In the genomic region with DNA sequence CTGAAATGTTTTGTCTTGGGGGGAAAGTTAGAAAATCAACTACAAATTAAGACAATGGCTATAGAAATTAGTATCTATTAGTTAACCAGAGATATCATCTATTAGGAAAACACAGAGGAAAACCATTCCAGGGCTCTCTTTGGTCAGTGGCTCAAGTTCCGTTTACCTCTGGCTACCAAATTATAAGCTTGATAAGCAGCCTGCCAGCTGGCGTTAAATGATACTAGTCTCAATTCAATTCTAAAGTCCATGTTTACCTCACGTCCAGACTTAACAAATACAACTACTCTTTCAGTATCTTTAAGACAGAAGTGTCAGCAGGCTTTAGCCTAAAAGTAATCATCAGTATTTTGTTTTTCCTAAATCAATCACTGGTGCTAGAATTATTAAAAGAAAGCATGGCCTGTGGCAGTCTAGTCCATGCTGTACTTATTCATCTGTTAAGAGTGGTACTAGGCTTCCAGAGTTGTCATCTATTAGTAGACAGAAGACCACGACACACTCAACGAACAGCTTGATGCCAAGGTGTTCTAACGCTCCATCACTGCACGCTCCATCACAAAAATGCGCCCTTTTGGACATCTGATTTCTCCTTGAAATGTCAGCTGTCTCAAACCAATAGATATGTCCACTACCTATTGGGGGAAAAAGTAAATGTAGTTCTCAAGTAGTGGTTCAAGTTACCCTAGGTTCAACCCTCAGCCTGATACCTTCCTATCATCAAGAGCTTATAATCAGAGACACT, we compare ENCODE assay signal across 8 cellular contexts. TPM values are rescaled to one million over a fixed set of nuclear protein-coding genes. Genes with fewer than 3 reads are reported as not detected.
A peak's percentile ranks its signal among the peaks of the same experiment; 100 is the strongest.
DNase-seq lines count a peak whose midpoint lies in the region; ATAC-seq and TF ChIP-seq lines count a peak whose summit lies in the region.

No MANE protein-coding gene starts in this region.

- H3K36me3 ChIP-seq in MG63, result peaks cover 13% of the 10 kb centered on the region
- peaks cover 1 to 6% (median 3%) of the 10 kb centered on the region in 4 donors for H3K36me3 ChIP-seq in liver (ENCODE audit: control insufficient read depth in 4 of 4, insufficient read depth in 3 of 4, low read depth in 1 of 4, low read length in 3 of 4)
- peaks cover 0 to 2% (median 0%) of the 10 kb centered on the region in 3 donors for H3K36me3 ChIP-seq in tibial nerve

- H3K4me1 ChIP-seq in liver (ENCODE audit: control insufficient read depth in 4 of 4, insufficient read depth in 4 of 4, low read length in 3 of 4) (peaks cover 7 to 45% (median 23%) of the 10 kb centered on the region in 4 donors), tibial nerve (peaks cover 0 to 67% (median 22%) of the 10 kb centered on the region in 4 donors)

- TF ChIP-seq EP300 in tibial nerve (IDR thresholded peaks at IDR 0.05), result no peak

- no peak for ATAC-seq in GM21717 (IDR thresholded peaks at IDR 0.05; ENCODE audit: unreplicated experiment)

- H3K9me3 ChIP-seq in MG63, result no peaks in the 10 kb centered on the region
- no peaks in the 10 kb centered on the region for H3K9me3 ChIP-seq in liver (ENCODE audit: control insufficient read depth in 4 of 4, low read length in 3 of 4)
- H3K9me3 ChIP-seq in tibial nerve, result no peaks in the 10 kb centered on the region

- TF ChIP-seq CTCF in liver (IDR thresholded peaks at IDR 0.05; ENCODE audit: low read depth, low read length, missing input control) (no peak), tibial nerve (IDR thresholded peaks at IDR 0.05) (no peak)

- H3K27me3 ChIP-seq in MG63, result no peaks in the 10 kb centered on the region
- no peaks in the 10 kb centered on the region for H3K27me3 ChIP-seq in liver (ENCODE audit: control insufficient read depth in 4 of 4, insufficient read depth in 4 of 4, low read length in 3 of 4)
- no peaks in the 10 kb centered on the region for H3K27me3 ChIP-seq in tibial nerve

- peak overlapping the region; percentile 3 to 91 for H3K9ac ChIP-seq in liver (ENCODE audit: low read depth in 1 of 2, low read length in 2 of 2)

- H3K27ac ChIP-seq in angular gyrus (ENCODE audit: low read depth, low read length), result peak overlapping the region; percentile 97
- peak overlapping the region; percentile 97 to 99 for H3K27ac ChIP-seq in liver (ENCODE audit: low read depth in 1 of 2, low read length in 2 of 2)
- peak overlapping the region; percentile 96 to 99 (median 98) for H3K27ac ChIP-seq in tibial nerve

- 7% methylated on average over 8 of the region's 8 CpGs for WGBS in liver
- 12 to 15% methylated on average over 8 of the region's 8 CpGs for WGBS in tibial nerve, 2 donors

- H3K4me3 ChIP-seq in MG63 (peak overlapping the region; percentile 73), liver (ENCODE audit: low read depth in 1 of 3, low read length in 3 of 3) (peak overlapping the region; percentile 89 to 92 (median 90)), tibial nerve (peak overlapping the region; percentile 84 to 97 (median 90))

- DNase-seq in NCI-H2171 treated with DMSO at 0.1 percent for 48 hours (lab: John Stamatoyannopoulos, UW) (peak; percentile 66), NCI-H2171 (lab: John Stamatoyannopoulos, UW) (no peak), MG63 (no peak), tibial nerve (ENCODE audit: low spot score in 2 of 2) (no peak), NCI-H128 (lab: John Stamatoyannopoulos, UW; ENCODE audit: unreplicated experiment) (no peak)

- no peak for TF ChIP-seq POLR2A in tibial nerve (IDR thresholded peaks at IDR 0.05)

- TF ChIP-seq RAD21 in liver (IDR thresholded peaks at IDR 0.05), result peak; percentile 55 to 58

TF ChIP-seq in liver, 16 proteins besides CTCF, POLR2A, EP300 and RAD21:
- TF ChIP-seq SP1 (IDR thresholded peaks at IDR 0.05), result peak; percentile 60
- TF ChIP-seq GABPA (IDR thresholded peaks at IDR 0.05 in 1 of 2, conservative IDR thresholded peaks at IDR 0.05 in 1 of 2), result peak in 1 of 2 donors; percentile 17
- TF ChIP-seq FOXA2 (IDR thresholded peaks at IDR 0.05), result peak; percentile 80
- TF ChIP-seq, protein P1, sequence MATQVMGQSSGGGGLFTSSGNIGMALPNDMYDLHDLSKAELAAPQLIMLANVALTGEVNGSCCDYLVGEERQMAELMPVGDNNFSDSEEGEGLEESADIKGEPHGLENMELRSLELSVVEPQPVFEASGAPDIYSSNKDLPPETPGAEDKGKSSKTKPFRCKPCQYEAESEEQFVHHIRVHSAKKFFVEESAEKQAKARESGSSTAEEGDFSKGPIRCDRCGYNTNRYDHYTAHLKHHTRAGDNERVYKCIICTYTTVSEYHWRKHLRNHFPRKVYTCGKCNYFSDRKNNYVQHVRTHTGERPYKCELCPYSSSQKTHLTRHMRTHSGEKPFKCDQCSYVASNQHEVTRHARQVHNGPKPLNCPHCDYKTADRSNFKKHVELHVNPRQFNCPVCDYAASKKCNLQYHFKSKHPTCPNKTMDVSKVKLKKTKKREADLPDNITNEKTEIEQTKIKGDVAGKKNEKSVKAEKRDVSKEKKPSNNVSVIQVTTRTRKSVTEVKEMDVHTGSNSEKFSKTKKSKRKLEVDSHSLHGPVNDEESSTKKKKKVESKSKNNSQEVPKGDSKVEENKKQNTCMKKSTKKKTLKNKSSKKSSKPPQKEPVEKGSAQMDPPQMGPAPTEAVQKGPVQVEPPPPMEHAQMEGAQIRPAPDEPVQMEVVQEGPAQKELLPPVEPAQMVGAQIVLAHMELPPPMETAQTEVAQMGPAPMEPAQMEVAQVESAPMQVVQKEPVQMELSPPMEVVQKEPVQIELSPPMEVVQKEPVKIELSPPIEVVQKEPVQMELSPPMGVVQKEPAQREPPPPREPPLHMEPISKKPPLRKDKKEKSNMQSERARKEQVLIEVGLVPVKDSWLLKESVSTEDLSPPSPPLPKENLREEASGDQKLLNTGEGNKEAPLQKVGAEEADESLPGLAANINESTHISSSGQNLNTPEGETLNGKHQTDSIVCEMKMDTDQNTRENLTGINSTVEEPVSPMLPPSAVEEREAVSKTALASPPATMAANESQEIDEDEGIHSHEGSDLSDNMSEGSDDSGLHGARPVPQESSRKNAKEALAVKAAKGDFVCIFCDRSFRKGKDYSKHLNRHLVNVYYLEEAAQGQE (IDR thresholded peaks at IDR 0.05), result peak; percentile 14
- peak; percentile 67 for TF ChIP-seq HNF4G (IDR thresholded peaks at IDR 0.05)
- TF ChIP-seq, protein P2, sequence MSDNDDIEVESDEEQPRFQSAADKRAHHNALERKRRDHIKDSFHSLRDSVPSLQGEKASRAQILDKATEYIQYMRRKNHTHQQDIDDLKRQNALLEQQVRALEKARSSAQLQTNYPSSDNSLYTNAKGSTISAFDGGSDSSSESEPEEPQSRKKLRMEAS (IDR thresholded peaks at IDR 0.05), result peak; percentile 43
- peak; percentile 92 for TF ChIP-seq HNF4A (conservative IDR thresholded peaks at IDR 0.05)
- no peak for TF ChIP-seq NR2F2 (IDR thresholded peaks at IDR 0.05)
- TF ChIP-seq JUND (IDR thresholded peaks at IDR 0.05), result peak; percentile 32 to 74
- peak in 1 of 2 donors; percentile 77 for TF ChIP-seq RXRA (IDR thresholded peaks at IDR 0.05)
- TF ChIP-seq, protein P3, sequence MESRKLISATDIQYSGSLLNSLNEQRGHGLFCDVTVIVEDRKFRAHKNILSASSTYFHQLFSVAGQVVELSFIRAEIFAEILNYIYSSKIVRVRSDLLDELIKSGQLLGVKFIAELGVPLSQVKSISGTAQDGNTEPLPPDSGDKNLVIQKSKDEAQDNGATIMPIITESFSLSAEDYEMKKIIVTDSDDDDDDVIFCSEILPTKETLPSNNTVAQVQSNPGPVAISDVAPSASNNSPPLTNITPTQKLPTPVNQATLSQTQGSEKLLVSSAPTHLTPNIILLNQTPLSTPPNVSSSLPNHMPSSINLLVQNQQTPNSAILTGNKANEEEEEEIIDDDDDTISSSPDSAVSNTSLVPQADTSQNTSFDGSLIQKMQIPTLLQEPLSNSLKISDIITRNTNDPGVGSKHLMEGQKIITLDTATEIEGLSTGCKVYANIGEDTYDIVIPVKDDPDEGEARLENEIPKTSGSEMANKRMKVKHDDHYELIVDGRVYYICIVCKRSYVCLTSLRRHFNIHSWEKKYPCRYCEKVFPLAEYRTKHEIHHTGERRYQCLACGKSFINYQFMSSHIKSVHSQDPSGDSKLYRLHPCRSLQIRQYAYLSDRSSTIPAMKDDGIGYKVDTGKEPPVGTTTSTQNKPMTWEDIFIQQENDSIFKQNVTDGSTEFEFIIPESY (IDR thresholded peaks at IDR 0.05), result peak; percentile 41
- TF ChIP-seq FOXA1 (IDR thresholded peaks at IDR 0.05), result peak; percentile 70
- TF ChIP-seq, protein P4, sequence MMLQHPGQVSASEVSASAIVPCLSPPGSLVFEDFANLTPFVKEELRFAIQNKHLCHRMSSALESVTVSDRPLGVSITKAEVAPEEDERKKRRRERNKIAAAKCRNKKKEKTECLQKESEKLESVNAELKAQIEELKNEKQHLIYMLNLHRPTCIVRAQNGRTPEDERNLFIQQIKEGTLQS (IDR thresholded peaks at IDR 0.05), result no peak
- peak; percentile 53 for TF ChIP-seq YY1 (IDR thresholded peaks at IDR 0.05)
- TF ChIP-seq EGR1 (IDR thresholded peaks at IDR 0.05; ENCODE audit: low read depth in 2 of 2), result no peak
- TF ChIP-seq TAF1 (conservative IDR thresholded peaks at IDR 0.05), result peak; percentile 14

RNA-seq across cellular contexts. Expression of a gene that starts 1.5 kb away (rescaled TPM):
- total RNA-seq in MG63 (2014; rRNA removed; shearing (Covaris generic); ENCODE audit: low replicate concordance), result 28.5 and 32.5 TPM in 2 replicates
- total RNA-seq in liver, result 10 to 100 TPM; 33.2 to 83.4 TPM
- polyA plus RNA-seq in liver, result 10 to 100 TPM; 14.2 to 34.8 TPM
- 100 to 1,000 TPM in 1 of 4 donors, 10 to 100 TPM in 3; 41.8 to 125 (median 66.7) TPM for total RNA-seq in tibial nerve
